14 cellular contexts compared by ENCODE assay signal in the genomic region with DNA sequence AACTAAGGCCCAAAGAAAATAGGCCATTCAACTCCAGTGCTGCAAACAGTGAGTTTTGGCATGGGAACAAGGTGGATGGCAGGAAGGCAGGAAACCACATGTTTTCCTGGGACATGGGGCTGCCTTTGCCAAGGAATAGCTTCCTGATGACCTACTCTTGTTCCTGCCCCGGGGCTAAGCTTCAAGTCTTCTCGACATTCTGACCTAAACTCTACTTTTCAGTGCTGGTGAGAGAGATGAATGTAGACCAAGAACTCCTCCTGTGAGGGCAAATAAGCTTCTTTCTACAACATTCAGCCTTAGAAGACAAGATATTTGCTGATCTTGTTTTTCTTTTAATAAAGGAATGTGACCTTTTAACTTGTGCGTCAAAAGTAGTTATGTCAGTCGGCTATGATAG.
DNase-seq lines count a peak whose midpoint lies in the region; ATAC-seq and TF ChIP-seq lines count a peak whose summit lies in the region.
"Had no signal": no experiment of that assay in that cellular context is flagged by ENCODE, and none has a peak within 500 bp of the region (broad histone marks: within the 10 kb centered on the region; RNA-seq: fewer than 3 reads in every experiment).

No MANE protein-coding gene starts in this region.

- H3K36me3 Mint-ChIP-seq in type B pancreatic cell = no peaks in the 10 kb centered on the region
- H3K36me3 Mint-ChIP-seq: natural killer cell had no signal

- H2AFZ ChIP-seq in MM.1S (ENCODE audit: low read length) = no peak overlapping the region

- in situ Hi-C loops in brain microvascular endothelial cell (cut with HindIII; ENCODE audit: low pct_ligation_motif_present, low sequenced_read_pairs) = no loop called here

- DNase-seq in HT1080 (ENCODE audit: low read depth) (peak; percentile 78), brain microvascular endothelial cell (peak; percentile 11), hepatic stellate cell (ENCODE audit: low spot score) (peak; percentile 2), MM.1S (no peak), type B pancreatic cell (ENCODE audit: extremely low spot score, unreplicated experiment) (no peak)
- no peak for DNase-seq in activated CD4-positive, alpha-beta T cell treated with anti-CD3 and anti-CD28 coated beads, Interleukin-2, amount 50 U/mL, for 48 hours
- DNase-seq: activated CD4-positive, alpha-beta T cell treated with anti-CD3 and anti-CD28 coated beads, Interleukin-2, amount 50 U/mL, for 1 hour; KG1; kidney; natural killer cell; NCI-H2029 treated with DMSO at 0.1 percent for 48 hours; thyroid gland had no signal

- TF ChIP-seq CTCF in brain microvascular endothelial cell (IDR thresholded peaks at IDR 0.05; ENCODE audit: low read depth, low read length, missing control alignments) (no peak), MM.1S (IDR thresholded peaks at IDR 0.05; ENCODE audit: low read length) (no peak), type B pancreatic cell (conservative IDR thresholded peaks at IDR 0.05) (no peak)

- H3K4me3 ChIP-seq in brain microvascular endothelial cell (ENCODE audit: low read depth, low read length) (no peak overlapping the region), MM.1S (ENCODE audit: low read length) (no peak overlapping the region)
- H3K4me3 ChIP-seq: thyroid gland had no signal

- H3K36me3 ChIP-seq in brain microvascular endothelial cell (replicated peaks) (no peaks in the 10 kb centered on the region), MM.1S (replicated peaks; ENCODE audit: insufficient read depth, low read length) (no peaks in the 10 kb centered on the region)
- H3K36me3 ChIP-seq: thyroid gland had no signal

- no peaks in the 10 kb centered on the region for H3K9me2 ChIP-seq in MM.1S (replicated peaks; ENCODE audit: insufficient read depth, low read length)

- no peaks in the 10 kb centered on the region for H3K9me3 ChIP-seq in MM.1S (replicated peaks; ENCODE audit: insufficient read depth, low read length)
- H3K9me3 ChIP-seq: thyroid gland had no signal

- H3K79me2 ChIP-seq in MM.1S (ENCODE audit: low read length) = no peaks in the 10 kb centered on the region

- H3K27ac ChIP-seq in brain microvascular endothelial cell (no peak overlapping the region), MM.1S (ENCODE audit: low read length) (no peak overlapping the region)
- H3K27ac ChIP-seq: thyroid gland had no signal

- H3K27me3 ChIP-seq in brain microvascular endothelial cell (replicated peaks) (no peaks in the 10 kb centered on the region), MM.1S (replicated peaks; ENCODE audit: insufficient read depth, low read length) (no peaks in the 10 kb centered on the region)
- H3K27me3 ChIP-seq: thyroid gland had no signal

- H3K9me3 Mint-ChIP-seq in type B pancreatic cell = no peaks in the 10 kb centered on the region
- H3K9me3 Mint-ChIP-seq: activated T-helper 2 cell treated with anti-CD3 and anti-CD28 coated beads, Interferon-gamma antibody, Interleukin-2, Interleukin-4, amounts not matched to agents 10 μg/mL and 5 μg/mL and 100 μg/mL, durations not matched to agents 14 hours and 24 hours and 36 hours had no signal

- no peak overlapping the region for H3K9ac ChIP-seq in MM.1S (ENCODE audit: low read length)

- no peak overlapping the region for H3K4me3 Mint-ChIP-seq in type B pancreatic cell
- H3K4me3 Mint-ChIP-seq: natural killer cell had no signal

- H3F3A ChIP-seq in MM.1S (ENCODE audit: insufficient read depth, low read length) = no peaks in the 10 kb centered on the region

- H3K27ac Mint-ChIP-seq in type B pancreatic cell = no peak overlapping the region
- H3K27ac Mint-ChIP-seq: activated T-helper 2 cell treated with anti-CD3 and anti-CD28 coated beads, Interferon-gamma antibody, Interleukin-2, Interleukin-4, amounts not matched to agents 10 μg/mL and 5 μg/mL and 100 μg/mL, durations not matched to agents 14 hours and 24 hours and 36 hours; natural killer cell had no signal

- peaks cover 7% of the 10 kb centered on the region for H3K4me1 Mint-ChIP-seq in type B pancreatic cell (ENCODE audit: unreplicated experiment)
- H3K4me1 Mint-ChIP-seq: natural killer cell had no signal

- H3K27me3 Mint-ChIP-seq in type B pancreatic cell = no peaks in the 10 kb centered on the region

- ATAC-seq in GM19397 (IDR thresholded peaks at IDR 0.05; ENCODE audit: unreplicated experiment) = no peak
- ATAC-seq: natural killer cell had no signal

- H4K20me1 ChIP-seq in MM.1S (ENCODE audit: insufficient read depth, low read length) = no peaks in the 10 kb centered on the region

- H3K4me2 ChIP-seq in MM.1S (ENCODE audit: low read depth, low read length) = no peak overlapping the region

- no peaks in the 10 kb centered on the region for H3K4me1 ChIP-seq in MM.1S (ENCODE audit: low read length)
- H3K4me1 ChIP-seq: thyroid gland had no signal

Comparison
In these comparisons a context has a peak if more than half of its experiments do, and no peak if none do; other contexts are left out.
1. DNase-seq: peak in HT1080 (single experiment), brain microvascular endothelial cell (single experiment) and hepatic stellate cell (single experiment); none in MM.1S (single experiment), type B pancreatic cell (single experiment) and activated CD4-positive, alpha-beta T cell treated with anti-CD3 and anti-CD28 coated beads, Interleukin-2, amount 50 U/mL, for 48 hours (0 of 2).